ENCODE assay signal across 1 cellular context in the genomic region with DNA sequence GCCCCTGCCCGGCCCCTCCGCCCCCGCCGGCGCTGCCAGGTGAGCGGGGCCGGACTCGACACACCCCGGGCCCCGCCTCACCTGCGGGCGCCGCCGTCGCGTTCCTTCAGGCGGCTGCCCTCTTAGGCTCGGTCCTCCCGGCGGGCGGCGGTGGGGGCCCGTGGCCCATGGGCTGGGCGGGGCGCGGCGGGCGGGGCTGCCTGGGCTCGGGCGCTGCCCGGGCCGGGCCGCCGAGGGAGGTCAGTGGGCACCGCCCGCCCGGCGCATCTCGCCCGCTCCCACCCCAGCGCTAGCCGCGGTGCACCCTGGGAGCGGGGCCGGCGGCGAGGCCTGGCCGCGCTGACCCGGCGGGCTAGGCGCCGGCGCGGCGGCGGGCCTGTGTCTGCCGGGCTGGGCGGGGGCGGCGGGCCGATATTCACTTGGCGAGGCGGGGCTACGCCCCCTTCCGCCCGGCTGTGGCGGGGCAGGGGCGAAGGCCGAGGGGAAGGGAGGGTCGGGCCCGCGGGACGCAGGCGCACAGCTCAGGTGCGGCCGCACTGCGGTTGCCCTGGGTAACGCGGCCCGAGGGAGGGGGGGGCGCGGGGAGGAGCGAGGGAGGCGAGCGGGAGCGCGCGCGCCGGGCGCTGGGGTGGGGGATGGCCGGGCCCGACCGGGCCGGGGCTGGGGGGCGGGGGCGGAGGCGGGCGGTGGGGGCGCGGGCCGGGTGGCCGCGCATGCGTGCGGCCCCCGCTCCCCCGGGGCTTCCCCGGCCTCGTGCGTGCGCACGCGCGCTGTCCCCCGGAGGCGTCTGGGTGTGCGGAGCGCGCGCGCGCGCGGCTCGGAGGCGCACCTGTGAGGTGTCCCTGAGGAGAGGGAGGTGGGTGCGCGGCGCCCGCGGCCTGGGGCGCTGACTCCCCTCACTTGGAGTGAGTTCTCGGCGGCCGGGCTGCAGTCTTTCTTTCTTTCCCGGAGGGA.
TF ChIP-seq lines count a peak whose summit lies in the region.

A gene with protein sequence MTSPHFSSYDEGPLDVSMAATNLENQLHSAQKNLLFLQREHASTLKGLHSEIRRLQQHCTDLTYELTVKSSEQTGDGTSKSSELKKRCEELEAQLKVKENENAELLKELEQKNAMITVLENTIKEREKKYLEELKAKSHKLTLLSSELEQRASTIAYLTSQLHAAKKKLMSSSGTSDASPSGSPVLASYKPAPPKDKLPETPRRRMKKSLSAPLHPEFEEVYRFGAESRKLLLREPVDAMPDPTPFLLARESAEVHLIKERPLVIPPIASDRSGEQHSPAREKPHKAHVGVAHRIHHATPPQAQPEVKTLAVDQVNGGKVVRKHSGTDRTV (minus strand): TSS at position 384 of the 954 bp plus-strand sequence. CDS start 28,526 bp downstream, outside the sequence.
A gene (plus strand): TSS at position 768 of the 954 bp plus-strand sequence. CDS start 38,930 bp downstream, outside the sequence.

TF ChIP-seq in HCT116, 20 proteins besides CTCF, POLR2A, EP300 and RAD21 (continued from another document):
- TF ChIP-seq, protein P1, sequence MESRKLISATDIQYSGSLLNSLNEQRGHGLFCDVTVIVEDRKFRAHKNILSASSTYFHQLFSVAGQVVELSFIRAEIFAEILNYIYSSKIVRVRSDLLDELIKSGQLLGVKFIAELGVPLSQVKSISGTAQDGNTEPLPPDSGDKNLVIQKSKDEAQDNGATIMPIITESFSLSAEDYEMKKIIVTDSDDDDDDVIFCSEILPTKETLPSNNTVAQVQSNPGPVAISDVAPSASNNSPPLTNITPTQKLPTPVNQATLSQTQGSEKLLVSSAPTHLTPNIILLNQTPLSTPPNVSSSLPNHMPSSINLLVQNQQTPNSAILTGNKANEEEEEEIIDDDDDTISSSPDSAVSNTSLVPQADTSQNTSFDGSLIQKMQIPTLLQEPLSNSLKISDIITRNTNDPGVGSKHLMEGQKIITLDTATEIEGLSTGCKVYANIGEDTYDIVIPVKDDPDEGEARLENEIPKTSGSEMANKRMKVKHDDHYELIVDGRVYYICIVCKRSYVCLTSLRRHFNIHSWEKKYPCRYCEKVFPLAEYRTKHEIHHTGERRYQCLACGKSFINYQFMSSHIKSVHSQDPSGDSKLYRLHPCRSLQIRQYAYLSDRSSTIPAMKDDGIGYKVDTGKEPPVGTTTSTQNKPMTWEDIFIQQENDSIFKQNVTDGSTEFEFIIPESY (IDR thresholded peaks at IDR 0.05; ENCODE audit: extremely low read depth, insufficient replicate concordance, low read length) = no peak
- TF ChIP-seq ZNF274 (IDR thresholded peaks at IDR 0.05; ENCODE audit: low read depth, low read length) (no peak), YY1 (IDR thresholded peaks at IDR 0.05; ENCODE audit: extremely low read depth, insufficient replicate concordance, low read depth, low read length) (no peak), ZFX (IDR thresholded peaks at IDR 0.05) (peak; percentile 35), SP1 (IDR thresholded peaks at IDR 0.05; ENCODE audit: low read depth) (no peak; the same call in 1 of the 2 replicates), POLR2AphosphoS5 (IDR thresholded peaks at IDR 0.05; ENCODE audit: low read depth, low read length) (peak; percentile 94)
- TF ChIP-seq, protein P2, sequence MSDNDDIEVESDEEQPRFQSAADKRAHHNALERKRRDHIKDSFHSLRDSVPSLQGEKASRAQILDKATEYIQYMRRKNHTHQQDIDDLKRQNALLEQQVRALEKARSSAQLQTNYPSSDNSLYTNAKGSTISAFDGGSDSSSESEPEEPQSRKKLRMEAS (IDR thresholded peaks at IDR 0.05) = peak; percentile 41; the same call in 1 of the 2 replicates
